Comparison of ENCODE assay signal across 19 cellular contexts in genomic region chr20:59821788-59822187, GRCh38.
"Had no signal": no experiment of that assay in that cellular context is flagged by ENCODE, and none has a peak within 500 bp of the region (broad histone marks: within the 10 kb centered on the region; RNA-seq: fewer than 3 reads in every experiment).

No MANE protein-coding gene starts in this region.

- H3K4me3 Mint-ChIP-seq: activated B cell treated with CpG ODN at 0.5 μM for 24 hours; activated CD8-positive, alpha-beta T cell treated with anti-CD3 and anti-CD28 coated beads for 36 hours; activated naive CD4-positive, alpha-beta T cell treated with anti-CD3 and anti-CD28 coated beads, Interleukin-2, amount 10 ng/mL, durations not matched to agents 7 days and 5 days; activated naive CD8-positive, alpha-beta T cell treated with anti-CD3 and anti-CD28 coated beads, Interleukin-2, amount 50 U/mL, for 24 hours; activated T-cell treated with anti-CD3 and anti-CD28 coated beads, Interleukin-2, amount 50 U/mL, for 4 hours; naive B cell; neural progenitor cell had no signal

- DNase-seq: activated B cell treated with CpG ODN at 0.5 μM for 24 hours; activated CD4-positive, alpha-beta T cell treated with anti-CD3 and anti-CD28 coated beads for 4 hours; activated CD8-positive, alpha-beta T cell treated with anti-CD3 and anti-CD28 coated beads for 36 hours; activated naive CD4-positive, alpha-beta T cell treated with anti-CD3 and anti-CD28 coated beads, Interleukin-2, amount 10 ng/mL, durations not matched to agents 7 days and 5 days; activated naive CD8-positive, alpha-beta T cell treated with anti-CD3 and anti-CD28 coated beads, Interleukin-2, amount 50 U/mL, for 24 hours; activated T-cell treated with anti-CD3 and anti-CD28 coated beads, Interleukin-2, amount 50 U/mL, for 4 hours; brain microvascular endothelial cell; effector memory CD4-positive, alpha-beta T cell; left ventricle myocardium inferior; mesenchymal stem cell; mucosa of descending colon; naive B cell; psoas muscle; right cardiac atrium; stimulated activated CD4-positive, alpha-beta T cell treated with anti-CD3 and anti-CD28 coated beads, Interleukin-2, amount 100 ng/mL, for 24 hours; stimulated activated naive CD4-positive, alpha-beta T cell treated with Interleukin-2 at 50 U/mL for 16 hours had no signal

- ATAC-seq: activated CD8-positive, alpha-beta T cell treated with anti-CD3 and anti-CD28 coated beads for 36 hours; activated naive CD8-positive, alpha-beta T cell treated with anti-CD3 and anti-CD28 coated beads, Interleukin-2, amount 50 U/mL, for 24 hours; activated T-cell treated with anti-CD3 and anti-CD28 coated beads, Interleukin-2, amount 50 U/mL, for 4 hours; mucosa of descending colon; psoas muscle; right cardiac atrium had no signal

- H3K4me3 ChIP-seq: left ventricle myocardium inferior, mucosa of descending colon, neural progenitor cell, psoas muscle, tibial nerve, vagina had no signal

- H3K9me3 ChIP-seq: left ventricle myocardium inferior, mucosa of descending colon, psoas muscle, tibial nerve, vagina had no signal

- H3K4me1 ChIP-seq: neural progenitor cell, psoas muscle, tibial nerve had no signal

- H3K27me3 Mint-ChIP-seq: activated B cell treated with CpG ODN at 0.5 μM for 24 hours; activated naive CD4-positive, alpha-beta T cell treated with anti-CD3 and anti-CD28 coated beads, Interleukin-2, amount 10 ng/mL, durations not matched to agents 7 days and 5 days had no signal

- H3K27ac ChIP-seq: brain microvascular endothelial cell, neural progenitor cell, psoas muscle, tibial nerve, vagina had no signal

- H3K4me1 Mint-ChIP-seq: activated B cell treated with CpG ODN at 0.5 μM for 24 hours; activated naive CD4-positive, alpha-beta T cell treated with anti-CD3 and anti-CD28 coated beads, Interleukin-2, amount 10 ng/mL, durations not matched to agents 7 days and 5 days; activated naive CD8-positive, alpha-beta T cell treated with anti-CD3 and anti-CD28 coated beads, Interleukin-2, amount 50 U/mL, for 24 hours; naive B cell had no signal

- H3K36me3 ChIP-seq: brain microvascular endothelial cell, left ventricle myocardium inferior, neural progenitor cell, tibial nerve, vagina had no signal

- H3K9ac ChIP-seq: neural progenitor cell had no signal

- H3K27me3 ChIP-seq: brain microvascular endothelial cell, neural progenitor cell, vagina had no signal

- H3K27ac Mint-ChIP-seq: activated B cell treated with CpG ODN at 0.5 μM for 24 hours; activated CD8-positive, alpha-beta T cell treated with anti-CD3 and anti-CD28 coated beads for 36 hours; activated naive CD4-positive, alpha-beta T cell treated with anti-CD3 and anti-CD28 coated beads, Interleukin-2, amount 10 ng/mL, durations not matched to agents 7 days and 5 days; activated naive CD8-positive, alpha-beta T cell treated with anti-CD3 and anti-CD28 coated beads, Interleukin-2, amount 50 U/mL, for 24 hours; naive B cell; neural progenitor cell had no signal

- H3K36me3 Mint-ChIP-seq: activated naive CD4-positive, alpha-beta T cell treated with anti-CD3 and anti-CD28 coated beads, Interleukin-2, amount 10 ng/mL, durations not matched to agents 7 days and 5 days; naive B cell; neural progenitor cell had no signal
